Comparison of ENCODE assay signal across 19 cellular contexts in the genomic region with DNA sequence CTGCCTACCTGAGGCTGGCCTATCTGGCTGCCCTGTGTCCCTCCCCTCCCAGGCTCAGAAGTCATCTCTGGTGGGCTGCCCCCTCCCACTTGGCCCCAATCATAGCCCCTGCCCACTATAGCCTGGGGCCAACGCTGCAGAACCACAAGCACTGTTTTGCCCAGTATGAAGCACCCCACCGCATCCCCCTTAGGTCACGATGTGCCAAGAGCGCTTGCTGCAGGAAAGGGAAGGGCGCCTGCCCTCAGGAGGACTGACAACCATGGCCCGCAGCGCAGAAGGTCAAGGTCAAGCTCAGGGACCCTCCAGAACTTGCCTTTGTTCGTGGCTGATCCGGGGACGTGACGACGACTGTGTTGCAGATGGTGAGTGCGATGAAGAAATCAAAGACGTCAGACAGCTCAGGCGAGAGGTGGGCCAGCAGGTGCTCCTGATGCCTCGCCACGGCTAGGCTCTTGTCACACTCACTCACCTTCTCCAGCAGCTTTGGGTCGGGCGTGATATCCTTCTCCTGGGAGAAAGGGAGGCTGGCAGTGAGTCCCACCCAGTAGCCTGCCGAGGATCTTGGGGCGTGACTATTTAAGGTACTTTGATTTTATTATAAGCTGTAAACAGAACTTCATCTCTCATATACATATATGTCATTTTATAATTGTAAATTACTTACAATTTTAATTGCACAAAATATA.
"Had no signal": no experiment of that assay in that cellular context is flagged by ENCODE, and none has a peak within 500 bp of the region (broad histone marks: within the 10 kb centered on the region; RNA-seq: fewer than 3 reads in every experiment).

No MANE protein-coding gene starts in this region.

- H3K9me3 Mint-ChIP-seq: activated CD8-positive, alpha-beta T cell treated with anti-CD3 and anti-CD28 coated beads for 36 hours; activated naive CD4-positive, alpha-beta T cell treated with anti-CD3 and anti-CD28 coated beads for 36 hours; activated T-cell treated with anti-CD3 and anti-CD28 coated beads, Interleukin-2, amount 50 U/mL, for 72 hours; dendritic cell treated with granulocyte-macrophage colony-stimulating factor and Interleukin-4, amounts not matched to agents 40 ng/mL and 50 ng/mL, for 4 days; nephron; type B pancreatic cell; WTC11 had no signal

- H3K4me3 ChIP-seq: esophagus muscularis mucosa, left ventricle myocardium inferior, ovary, psoas muscle, vagina had no signal

- H3K4me1 ChIP-seq: left ventricle myocardium inferior, psoas muscle, vagina had no signal

- H3K36me3 ChIP-seq: left ventricle myocardium inferior, neutrophil, ovary, vagina had no signal

- DNase-seq: activated CD4-positive, alpha-beta T cell treated with anti-CD3 and anti-CD28 coated beads, Interleukin-2, amount 50 U/mL, for 1 hour; activated CD8-positive, alpha-beta T cell treated with anti-CD3 and anti-CD28 coated beads for 36 hours; activated naive CD4-positive, alpha-beta T cell treated with anti-CD3 and anti-CD28 coated beads for 36 hours; activated T-cell treated with anti-CD3 and anti-CD28 coated beads, Interleukin-2, amount 50 U/mL, for 72 hours; amniotic stem cell; central memory CD4-positive, alpha-beta T cell; islet precursor cell; left ventricle myocardium inferior; ovary; psoas muscle; stimulated activated naive CD4-positive, alpha-beta T cell; T-helper 2 cell had no signal

- H3K4me3 Mint-ChIP-seq: activated CD8-positive, alpha-beta T cell treated with anti-CD3 and anti-CD28 coated beads for 36 hours; activated naive CD4-positive, alpha-beta T cell treated with anti-CD3 and anti-CD28 coated beads for 36 hours; activated T-cell treated with anti-CD3 and anti-CD28 coated beads, Interleukin-2, amount 50 U/mL, for 72 hours; dendritic cell treated with granulocyte-macrophage colony-stimulating factor and Interleukin-4, amounts not matched to agents 40 ng/mL and 50 ng/mL, for 4 days; nephron; type B pancreatic cell; WTC11 had no signal

- H3K27ac ChIP-seq: esophagus muscularis mucosa, left ventricle myocardium inferior, neutrophil, ovary, psoas muscle, vagina had no signal

- H3K27me3 ChIP-seq: esophagus muscularis mucosa, neutrophil, ovary, vagina had no signal

- H3K27me3 Mint-ChIP-seq: activated CD8-positive, alpha-beta T cell treated with anti-CD3 and anti-CD28 coated beads for 36 hours; type B pancreatic cell had no signal

- H3K27ac Mint-ChIP-seq: activated CD8-positive, alpha-beta T cell treated with anti-CD3 and anti-CD28 coated beads for 36 hours; activated T-cell treated with anti-CD3 and anti-CD28 coated beads, Interleukin-2, amount 50 U/mL, for 72 hours; dendritic cell treated with granulocyte-macrophage colony-stimulating factor and Interleukin-4, amounts not matched to agents 40 ng/mL and 50 ng/mL, for 4 days; type B pancreatic cell; WTC11 had no signal

- H3K36me3 Mint-ChIP-seq: type B pancreatic cell, WTC11 had no signal

- H3K9me3 ChIP-seq: esophagus muscularis mucosa, left ventricle myocardium inferior, neutrophil, ovary, psoas muscle, vagina had no signal
